Comparison of ENCODE assay signal across 1 cellular context in genomic region chr6:27136077-27136644, GRCh38.
TF ChIP-seq lines count a peak whose summit lies in the region.

No MANE protein-coding gene starts in this region.

TF ChIP-seq in K562, 482 proteins besides CTCF, POLR2A, EP300 and RAD21 (continued from another document and continues in another):
- TF ChIP-seq GTF2B (IDR thresholded peaks at IDR 0.05; ENCODE audit: extremely low read depth, insufficient read length) (no peak), NR3C1 (CRISPR knock-in tag; IDR thresholded peaks at IDR 0.05) (no peak), THAP12 (CRISPR knock-in tag; IDR thresholded peaks at IDR 0.05) (peak; percentile 75), BDP1 (IDR thresholded peaks at IDR 0.05; ENCODE audit: insufficient read depth, insufficient read length) (no peak), KDM4B (IDR thresholded peaks at IDR 0.05; ENCODE audit: borderline replicate concordance in 2 of 2, low read depth in 1 of 2) (no peak), BRF1 (IDR thresholded peaks at IDR 0.05; ENCODE audit: borderline replicate concordance, extremely low read depth, insufficient read length) (no peak), CHD2 (IDR thresholded peaks at IDR 0.05; ENCODE audit: low read depth, low read length) (no peak; the same call in none of the 2 replicates), CHD7 (IDR thresholded peaks at IDR 0.05; ENCODE audit: low read depth, low read length) (no peak), MAFK (IDR thresholded peaks at IDR 0.05; ENCODE audit: low read length) (no peak), PBX2 (CRISPR knock-in tag; IDR thresholded peaks at IDR 0.05; ENCODE audit: low read depth) (no peak), PBX2 (tag; conservative IDR thresholded peaks at IDR 0.05; ENCODE audit: low read depth) (peak; percentile 74), RUNX1 (IDR thresholded peaks at IDR 0.05; ENCODE audit: low read depth) (no peak), HDAC3 (IDR thresholded peaks at IDR 0.05; ENCODE audit: borderline replicate concordance, partially characterized antibody) (no peak), ZSCAN29 (IDR thresholded peaks at IDR 0.05) (no peak), ZNF3 (CRISPR knock-in tag; IDR thresholded peaks at IDR 0.05) (no peak; the same call in 1 of the 2 replicates), HNRNPH1 (optimal IDR thresholded peaks at IDR 0.05; ENCODE audit: low read depth, low read length) (no peak), MTF1 (CRISPR knock-in tag; IDR thresholded peaks at IDR 0.05; ENCODE audit: borderline replicate concordance) (peak; percentile 88), BCLAF1 (IDR thresholded peaks at IDR 0.05; ENCODE audit: borderline replicate concordance in 1 of 2, control insufficient read depth in 1 of 2, low read depth in 2 of 2, low read length in 1 of 2) (0 out of 4 replicates have a peak, but pooled peaks of 1 of the 2 experiments have one; percentile 15), PML (IDR thresholded peaks at IDR 0.05; ENCODE audit: low read length) (no peak), GTF2A2 (tag; IDR thresholded peaks at IDR 0.05) (peak; percentile 95), CAMTA2 (CRISPR knock-in tag; conservative IDR thresholded peaks at IDR 0.05) (peak; percentile 82; the same call in 1 of the 2 replicates), PTBP1 (IDR thresholded peaks at IDR 0.05; ENCODE audit: low read depth, low read length) (no peak), ZBTB43 (CRISPR knock-in tag; IDR thresholded peaks at IDR 0.05) (no peak), NFE2 (IDR thresholded peaks at IDR 0.05; ENCODE audit: low read depth) (no peak), THRA (IDR thresholded peaks at IDR 0.05) (no peak), ZNF586 (CRISPR knock-in tag; conservative IDR thresholded peaks at IDR 0.05) (peak; percentile 36; the same call in 1 of the 2 replicates), HDAC1 (IDR thresholded peaks at IDR 0.05) (peak in 1 of 2 experiments; percentile 59; a peak in 1 of 4 replicates), MYNN (IDR thresholded peaks at IDR 0.05) (no peak), MYNN (CRISPR knock-in tag; IDR thresholded peaks at IDR 0.05) (no peak)
